ENCODE assay signal across 9 cellular contexts in genomic region chr20:12970372-12970821, GRCh38. TPM values are rescaled to one million over a fixed set of nuclear protein-coding genes. Genes with fewer than 3 reads are reported as not detected.
DNase-seq lines count a peak whose midpoint lies in the region; ATAC-seq and TF ChIP-seq lines count a peak whose summit lies in the region.
"Had no signal": no experiment of that assay in that cellular context is flagged by ENCODE, and none has a peak within 500 bp of the region (broad histone marks: within the 10 kb centered on the region; RNA-seq: fewer than 3 reads in every experiment).

No MANE protein-coding gene starts in this region.

- peak; percentile 17 for ATAC-seq in PC-3
- ATAC-seq in HG02981 (IDR thresholded peaks at IDR 0.05; ENCODE audit: unreplicated experiment) = no peak

- H3K27ac ChIP-seq in ACC112 (ENCODE audit: low read depth, low read length) (no peak overlapping the region), PC-3 (ENCODE audit: low read length) (no peak overlapping the region)

- H3K9me3 ChIP-seq in PC-3 (ENCODE audit: low read length) = no peaks in the 10 kb centered on the region

- peak overlapping the region; percentile 62 for H2AFZ ChIP-seq in ACC112 (ENCODE audit: low read length, unreplicated experiment)
- H2AFZ ChIP-seq in PC-3 (ENCODE audit: low read length) = no peak overlapping the region

- no peaks in the 10 kb centered on the region for H4K20me1 ChIP-seq in PC-3 (ENCODE audit: low read length)

- no peaks in the 10 kb centered on the region for H3K79me2 ChIP-seq in ACC112 (ENCODE audit: control insufficient read depth, insufficient read depth, low read length, unreplicated experiment)
- H3K79me2 ChIP-seq in PC-3 (ENCODE audit: low read length) = no peaks in the 10 kb centered on the region

- CTCF ChIA-PET in PC-3 (lab: Charles Lee) = interaction anchor here (0.6 to 1.1 kb wide), 3 partner anchors 45 to 1197 kb away, joined by 3 to 8 read pairs (median 4); no protein-coding TSS in a partner anchor

- no TSS peak for BruUV-seq in PC-3 (replicated peaks; lab: Mats Ljungman, UMichigan)

- H3K36me3 ChIP-seq in ACC112 (ENCODE audit: insufficient read depth, low read length) (no peaks in the 10 kb centered on the region), PC-3 (ENCODE audit: low read depth, low read length) (no peaks in the 10 kb centered on the region)

- no peak overlapping the region for H3K4me3 ChIP-seq in ACC112 (ENCODE audit: low read depth, low read length)
- H3K4me3 ChIP-seq in PC-3 (ENCODE audit: low read length) = no peak overlapping the region
- H3K4me3 ChIP-seq in fibroblast of villous mesenchyme (ENCODE audit: low read depth, low read length) = no peak overlapping the region
- H3K4me3 ChIP-seq in retinal pigment epithelial cell (ENCODE audit: low read length) = no peak overlapping the region

- intact Hi-C loops in PC-3 (cut with micrococcal nuclease) = loop anchor here (1.0 kb wide), 3 partner anchors 39 to 332 kb away; no protein-coding TSS in a partner anchor

- no peak overlapping the region for H3K9ac ChIP-seq in PC-3 (ENCODE audit: low read length)

- H3K9me2 ChIP-seq in PC-3 (replicated peaks; ENCODE audit: low read length) = no peaks in the 10 kb centered on the region

- POLR2A ChIA-PET in PC-3 (lab: Charles Lee; ENCODE audit: unreplicated experiment) = no interaction called here

- no peaks in the 10 kb centered on the region for H3K4me1 ChIP-seq in ACC112 (ENCODE audit: control insufficient read depth, insufficient read depth, low read length, unreplicated experiment)
- H3K4me1 ChIP-seq in PC-3 (ENCODE audit: insufficient read depth, low read length) = peaks cover 34% of the 10 kb centered on the region

- H3K4me2 ChIP-seq in PC-3 (ENCODE audit: low read length) = peak overlapping the region; percentile 20; the same call in 1 of the 2 replicates

- DNase-seq in GM20000 (ENCODE audit: low spot score) (peak; percentile 14), PC-3 (peak; percentile 84), fibroblast of villous mesenchyme (ENCODE audit: low read depth) (peak; percentile 69), retinal pigment epithelial cell (ENCODE audit: low read depth) (peak; percentile 14), DMS153 (lab: John Stamatoyannopoulos, UW) (no peak)
- DNase-seq in stimulated activated CD4-positive, alpha-beta T cell treated with anti-CD3 and anti-CD28 coated beads, Interleukin-2, amount 100 ng/mL, for 48 hours = no peak
- DNase-seq: activated naive CD8-positive, alpha-beta T cell treated with anti-CD3 and anti-CD28 coated beads, Interleukin-2, amount 10 ng/mL, durations not matched to agents 7 days and 5 days had no signal

- TF ChIP-seq CTCF in GM20000 (IDR thresholded peaks at IDR 0.05; ENCODE audit: extremely low read depth, missing control alignments) (peak; percentile 7), PC-3 (conservative IDR thresholded peaks at IDR 0.05; ENCODE audit: low read depth, low read length) (peak; percentile 88), fibroblast of villous mesenchyme (IDR thresholded peaks at IDR 0.05; ENCODE audit: insufficient read depth, low read depth, low read length) (peak; percentile 72), retinal pigment epithelial cell (conservative IDR thresholded peaks at IDR 0.05; ENCODE audit: low read depth, low read length) (peak; percentile 70)

- H3K27me3 ChIP-seq in ACC112 (ENCODE audit: insufficient read depth, low read length) (no peaks in the 10 kb centered on the region), PC-3 (ENCODE audit: low read length) (no peaks in the 10 kb centered on the region)

- H3F3A ChIP-seq in PC-3 (ENCODE audit: low read length, unreplicated experiment) = no peaks in the 10 kb centered on the region

RNA-seq across cellular contexts. Expression of gene SPTLC3, which starts 38.4 kb away (rescaled TPM):
- total RNA-seq in PC-3 (2014; rRNA removed) = 6.3 and 16.3 TPM in 2 replicates
- under 0.01 and 0.97 TPM in 2 replicates for total RNA-seq in fibroblast of villous mesenchyme

Comparison
In these comparisons a context has a peak if more than half of its experiments do, and no peak if none do; other contexts are left out.
1. DNase-seq: peak in GM20000 (single experiment), PC-3 (single experiment), fibroblast of villous mesenchyme (single experiment) and retinal pigment epithelial cell (single experiment); none in DMS153 (single experiment) and stimulated activated CD4-positive, alpha-beta T cell treated with anti-CD3 and anti-CD28 coated beads, Interleukin-2, amount 100 ng/mL, for 48 hours (0 of 2).
2. CTCF ChIP-seq: peak in every context shown above with its lines; median percentile 88 in PC-3; 72 in fibroblast of villous mesenchyme; 70 in retinal pigment epithelial cell; 7 in GM20000.